2 cellular contexts compared by ENCODE assay signal in the genomic region with DNA sequence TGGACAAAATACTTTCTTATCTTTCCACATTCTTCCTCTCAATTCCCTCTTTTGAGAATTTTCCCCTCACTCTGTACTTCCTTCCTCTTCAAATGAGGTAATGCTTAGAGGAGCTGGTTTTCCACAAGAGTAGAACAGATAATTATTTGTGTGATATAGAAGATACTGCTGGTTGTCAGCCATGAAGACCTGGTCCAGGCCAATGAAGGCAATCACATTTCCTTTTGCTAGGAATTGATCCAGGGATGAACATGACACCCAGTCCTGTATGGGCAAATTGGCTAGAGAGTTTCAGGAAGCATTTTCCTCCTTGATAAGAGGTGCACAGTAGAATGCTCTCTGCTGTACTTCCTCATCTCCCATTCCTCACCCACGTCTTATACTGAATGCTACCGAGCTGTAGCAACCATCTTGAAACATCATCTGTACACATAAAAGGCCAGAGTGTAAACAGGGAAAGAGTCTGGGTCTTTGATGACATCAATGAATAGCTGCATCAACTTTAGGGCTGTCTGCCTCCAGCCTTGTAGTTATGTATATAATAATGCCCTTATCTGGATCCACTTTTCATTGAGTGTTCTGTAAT.
TF ChIP-seq lines count a peak whose summit lies in the region.

No MANE protein-coding gene starts in this region.

TF ChIP-seq in SK-N-SH, 30 proteins besides CTCF, POLR2A, EP300 and RAD21 (continued from another document):
- TF ChIP-seq JUND (IDR thresholded peaks at IDR 0.05) (no peak), SMC3 (IDR thresholded peaks at IDR 0.05; ENCODE audit: low read depth, low read length) (no peak), FOSL2 (IDR thresholded peaks at IDR 0.05; ENCODE audit: borderline replicate concordance, low read depth) (no peak), MEF2A (IDR thresholded peaks at IDR 0.05; ENCODE audit: borderline replicate concordance, low read depth) (no peak), ELF1 (IDR thresholded peaks at IDR 0.05) (no peak), MXI1 (IDR thresholded peaks at IDR 0.05; ENCODE audit: low read depth, low read length) (no peak)

TF ChIP-seq in SK-N-SH treated with all-trans-retinoic acid at 6 μM for 48 hours, 23 proteins besides CTCF, POLR2A, EP300 and RAD21 (continued from another document):
- TF ChIP-seq, protein P1, sequence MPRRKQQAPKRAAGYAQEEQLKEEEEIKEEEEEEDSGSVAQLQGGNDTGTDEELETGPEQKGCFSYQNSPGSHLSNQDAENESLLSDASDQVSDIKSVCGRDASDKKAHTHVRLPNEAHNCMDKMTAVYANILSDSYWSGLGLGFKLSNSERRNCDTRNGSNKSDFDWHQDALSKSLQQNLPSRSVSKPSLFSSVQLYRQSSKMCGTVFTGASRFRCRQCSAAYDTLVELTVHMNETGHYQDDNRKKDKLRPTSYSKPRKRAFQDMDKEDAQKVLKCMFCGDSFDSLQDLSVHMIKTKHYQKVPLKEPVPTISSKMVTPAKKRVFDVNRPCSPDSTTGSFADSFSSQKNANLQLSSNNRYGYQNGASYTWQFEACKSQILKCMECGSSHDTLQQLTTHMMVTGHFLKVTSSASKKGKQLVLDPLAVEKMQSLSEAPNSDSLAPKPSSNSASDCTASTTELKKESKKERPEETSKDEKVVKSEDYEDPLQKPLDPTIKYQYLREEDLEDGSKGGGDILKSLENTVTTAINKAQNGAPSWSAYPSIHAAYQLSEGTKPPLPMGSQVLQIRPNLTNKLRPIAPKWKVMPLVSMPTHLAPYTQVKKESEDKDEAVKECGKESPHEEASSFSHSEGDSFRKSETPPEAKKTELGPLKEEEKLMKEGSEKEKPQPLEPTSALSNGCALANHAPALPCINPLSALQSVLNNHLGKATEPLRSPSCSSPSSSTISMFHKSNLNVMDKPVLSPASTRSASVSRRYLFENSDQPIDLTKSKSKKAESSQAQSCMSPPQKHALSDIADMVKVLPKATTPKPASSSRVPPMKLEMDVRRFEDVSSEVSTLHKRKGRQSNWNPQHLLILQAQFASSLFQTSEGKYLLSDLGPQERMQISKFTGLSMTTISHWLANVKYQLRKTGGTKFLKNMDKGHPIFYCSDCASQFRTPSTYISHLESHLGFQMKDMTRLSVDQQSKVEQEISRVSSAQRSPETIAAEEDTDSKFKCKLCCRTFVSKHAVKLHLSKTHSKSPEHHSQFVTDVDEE (CRISPR knock-in tag; IDR thresholded peaks at IDR 0.05), result no peak
- TF ChIP-seq BACH2 (CRISPR knock-in tag; IDR thresholded peaks at IDR 0.05; ENCODE audit: borderline replicate concordance) (no peak), ZNF70 (CRISPR knock-in tag; IDR thresholded peaks at IDR 0.05) (no peak), RARB (CRISPR knock-in tag; IDR thresholded peaks at IDR 0.05) (no peak), ZFP3 (CRISPR knock-in tag; IDR thresholded peaks at IDR 0.05) (no peak), ZC3H10 (CRISPR knock-in tag; IDR thresholded peaks at IDR 0.05) (no peak), TOX (CRISPR knock-in tag; IDR thresholded peaks at IDR 0.05; ENCODE audit: borderline replicate concordance) (no peak)
- TF ChIP-seq, protein P2, sequence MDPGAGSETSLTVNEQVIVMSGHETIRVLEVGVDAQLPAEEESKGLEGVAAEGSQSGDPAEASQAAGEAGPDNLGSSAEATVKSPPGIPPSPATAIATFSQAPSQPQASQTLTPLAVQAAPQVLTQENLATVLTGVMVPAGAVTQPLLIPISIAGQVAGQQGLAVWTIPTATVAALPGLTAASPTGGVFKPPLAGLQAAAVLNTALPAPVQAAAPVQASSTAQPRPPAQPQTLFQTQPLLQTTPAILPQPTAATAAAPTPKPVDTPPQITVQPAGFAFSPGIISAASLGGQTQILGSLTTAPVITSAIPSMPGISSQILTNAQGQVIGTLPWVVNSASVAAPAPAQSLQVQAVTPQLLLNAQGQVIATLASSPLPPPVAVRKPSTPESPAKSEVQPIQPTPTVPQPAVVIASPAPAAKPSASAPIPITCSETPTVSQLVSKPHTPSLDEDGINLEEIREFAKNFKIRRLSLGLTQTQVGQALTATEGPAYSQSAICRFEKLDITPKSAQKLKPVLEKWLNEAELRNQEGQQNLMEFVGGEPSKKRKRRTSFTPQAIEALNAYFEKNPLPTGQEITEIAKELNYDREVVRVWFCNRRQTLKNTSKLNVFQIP (CRISPR knock-in tag; IDR thresholded peaks at IDR 0.05; ENCODE audit: borderline replicate concordance, low read depth), result no peak
